In the genomic region with DNA sequence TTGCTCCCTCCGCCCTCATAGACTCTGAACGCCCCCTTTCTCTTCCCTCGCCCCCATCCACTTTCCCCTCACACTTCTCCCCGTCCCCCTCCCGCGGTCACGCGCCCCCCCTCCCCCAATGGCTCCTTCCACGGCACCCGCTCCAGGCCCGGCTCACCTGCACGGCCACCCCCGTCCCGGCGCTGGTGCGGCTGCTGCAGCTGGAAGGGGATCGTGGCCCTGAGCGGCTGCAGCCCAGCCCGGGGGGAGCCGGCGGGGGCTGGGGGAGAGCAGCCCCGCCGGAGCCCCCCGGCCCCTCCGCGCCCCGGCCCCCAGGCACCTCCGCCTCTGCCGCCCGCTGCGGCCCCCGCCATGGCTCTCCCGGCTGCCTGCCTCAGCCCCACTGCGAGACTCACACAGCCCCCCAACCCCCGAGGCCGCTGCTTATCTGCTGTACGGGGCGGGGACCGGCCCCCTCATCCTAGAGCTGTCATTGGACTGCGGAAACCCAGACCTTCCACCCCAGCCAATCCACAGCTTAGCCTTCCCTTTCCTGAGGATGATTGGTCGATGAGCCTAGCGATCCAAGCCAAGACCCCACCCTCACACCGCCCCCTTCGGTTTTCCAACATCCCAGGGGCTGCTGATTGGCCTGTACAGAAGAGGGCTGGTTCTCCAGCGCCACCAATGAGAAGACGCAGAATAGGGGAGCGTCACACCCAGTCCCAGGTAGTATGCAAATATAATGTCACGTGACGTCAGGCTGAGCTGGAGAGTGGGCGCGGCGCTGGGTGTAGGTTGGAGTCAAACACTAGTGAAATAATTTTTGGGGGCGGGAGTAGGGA, we compare ENCODE assay signal across 8 cellular contexts. TPM values are rescaled to one million over a fixed set of nuclear protein-coding genes. Genes with fewer than 3 reads are reported as not detected.
DNase-seq lines count a peak whose midpoint lies in the region; ATAC-seq, FAIRE-seq and TF ChIP-seq lines count a peak whose summit lies in the region.

A gene with protein sequence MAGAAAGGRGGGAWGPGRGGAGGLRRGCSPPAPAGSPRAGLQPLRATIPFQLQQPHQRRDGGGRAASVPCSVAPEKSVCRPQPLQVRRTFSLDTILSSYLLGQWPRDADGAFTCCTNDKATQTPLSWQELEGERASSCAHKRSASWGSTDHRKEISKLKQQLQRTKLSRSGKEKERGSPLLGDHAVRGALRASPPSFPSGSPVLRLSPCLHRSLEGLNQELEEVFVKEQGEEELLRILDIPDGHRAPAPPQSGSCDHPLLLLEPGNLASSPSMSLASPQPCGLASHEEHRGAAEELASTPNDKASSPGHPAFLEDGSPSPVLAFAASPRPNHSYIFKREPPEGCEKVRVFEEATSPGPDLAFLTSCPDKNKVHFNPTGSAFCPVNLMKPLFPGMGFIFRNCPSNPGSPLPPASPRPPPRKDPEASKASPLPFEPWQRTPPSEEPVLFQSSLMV (minus strand): TSS at position 397 of the 824 bp plus-strand sequence. CDS start 44 bp downstream, at position 353.

- H3K27ac ChIP-seq in SU-DHL-6 (ENCODE audit: low read depth, low read length) (no peak within 1 kb of the TSS), pancreas (peak within 1 kb of the TSS; percentile 37 to 68 (median 66)), tibial nerve (peak within 1 kb of the TSS; percentile 23 to 86 (median 57))

- peak within 1 kb of the TSS; percentile 49 for H3K9ac ChIP-seq in SU-DHL-6 (ENCODE audit: low read length)

- H3K27me3 Mint-ChIP-seq in activated naive CD8-positive, alpha-beta T cell treated with anti-CD3 and anti-CD28 coated beads for 36 hours = no peaks in the 10 kb centered on the region

- no peaks in the 10 kb centered on the region for H3K9me3 Mint-ChIP-seq in activated naive CD8-positive, alpha-beta T cell treated with anti-CD3 and anti-CD28 coated beads for 36 hours

- intact Hi-C loops in Right ventricle myocardium superior (cut with DNase I) = no loop called here
- intact Hi-C loops in pancreas (cut with DNase I) = loop anchor here in 1 of 3 donors (10.0 kb wide), 1 partner anchor 49 kb away; no protein-coding TSS in a partner anchor

- H3K9me3 ChIP-seq in SU-DHL-6 (ENCODE audit: insufficient read depth, low read length) (no peaks in the 10 kb centered on the region), pancreas (no peaks in the 10 kb centered on the region), tibial nerve (no peaks in the 10 kb centered on the region)

- peak; percentile 94 for ATAC-seq in HG02759 (IDR thresholded peaks at IDR 0.05; ENCODE audit: unreplicated experiment)
- peak; percentile 97 for ATAC-seq in Right ventricle myocardium superior (ENCODE audit: poor library complexity)
- peak; percentile 92 to 97 (median 94) for ATAC-seq in pancreas

- TF ChIP-seq POLR2A in tibial nerve (IDR thresholded peaks at IDR 0.05) = peak in 1 of 2 donors; percentile 43

- peak within 1 kb of the TSS; percentile 54 for H3K4me2 ChIP-seq in SU-DHL-6 (ENCODE audit: low read depth, low read length, poor library complexity, severe bottlenecking)

- peak within 1 kb of the TSS; percentile 96 for H3K4me3 Mint-ChIP-seq in activated naive CD8-positive, alpha-beta T cell treated with anti-CD3 and anti-CD28 coated beads for 36 hours

- H3K36me3 Mint-ChIP-seq in activated naive CD8-positive, alpha-beta T cell treated with anti-CD3 and anti-CD28 coated beads for 36 hours = peaks cover 3% of the 10 kb centered on the region

- peak; percentile 96 for FAIRE-seq in pancreas (lab: Jason Lieb, UNC)

- H3K4me1 ChIP-seq in pancreas = peaks cover 0 to 14% (median 4%) of the 10 kb centered on the region in 3 donors
- peaks cover 0 to 21% (median 15%) of the 10 kb centered on the region in 4 donors for H3K4me1 ChIP-seq in tibial nerve

- H3K27me3 ChIP-seq in SU-DHL-6 (ENCODE audit: low read length) (no peaks in the 10 kb centered on the region), pancreas (no peaks in the 10 kb centered on the region), tibial nerve (no peaks in the 10 kb centered on the region)

- no peaks in the 10 kb centered on the region for H3K9me2 ChIP-seq in SU-DHL-6 (replicated peaks; ENCODE audit: insufficient read depth, low read length)

- H3K27ac Mint-ChIP-seq in activated naive CD8-positive, alpha-beta T cell treated with anti-CD3 and anti-CD28 coated beads for 36 hours = peak within 1 kb of the TSS; percentile 91

- no peaks in the 10 kb centered on the region for H3K36me3 ChIP-seq in SU-DHL-6 (ENCODE audit: low read length)
- no peaks in the 10 kb centered on the region for H3K36me3 ChIP-seq in pancreas
- H3K36me3 ChIP-seq in tibial nerve = no peaks in the 10 kb centered on the region

- no peaks in the 10 kb centered on the region for H3F3A ChIP-seq in SU-DHL-6 (ENCODE audit: insufficient read depth)

- H3K4me3 ChIP-seq in GM12865 (ENCODE audit: low read depth, low read length) = peak within 1 kb of the TSS; percentile 85
- peak within 1 kb of the TSS; percentile 43 for H3K4me3 ChIP-seq in SU-DHL-6 (ENCODE audit: insufficient read depth, low read length, poor library complexity, severe bottlenecking)
- H3K4me3 ChIP-seq in pancreas = peak within 1 kb of the TSS; percentile 53 to 76 (median 72)
- peak within 1 kb of the TSS; percentile 66 to 95 (median 75) for H3K4me3 ChIP-seq in tibial nerve

- peak; percentile 99 for DNase-seq in GM12865 (ENCODE audit: low read depth)
- peak; percentile 97 to 99 (median 98) for DNase-seq in NCI-H1417 (lab: John Stamatoyannopoulos, UW)
- peak; percentile 95 for DNase-seq in activated naive CD8-positive, alpha-beta T cell treated with anti-CD3 and anti-CD28 coated beads for 36 hours
- peak; percentile 96 for DNase-seq in Right ventricle myocardium superior
- peak; percentile 89 to 99 (median 97) for DNase-seq in pancreas
- peak; percentile 84 to 91 for DNase-seq in tibial nerve (ENCODE audit: low spot score in 2 of 2)

- H2AFZ ChIP-seq in SU-DHL-6 (ENCODE audit: low read depth, low read length, severe bottlenecking) = peak within 1 kb of the TSS; percentile 63

- TF ChIP-seq CTCF in GM12865 (IDR thresholded peaks at IDR 0.05; ENCODE audit: insufficient read depth, low read depth, low read length, missing control alignments) (no peak), SU-DHL-6 (IDR thresholded peaks at IDR 0.05; ENCODE audit: insufficient read depth, low read length, poor library complexity, severe bottlenecking) (no peak), pancreas (IDR thresholded peaks at IDR 0.05) (no peak), tibial nerve (IDR thresholded peaks at IDR 0.05) (no peak)

- no peaks in the 10 kb centered on the region for H4K20me1 ChIP-seq in SU-DHL-6 (ENCODE audit: low read depth, low read length)

- TF ChIP-seq EP300 in tibial nerve (IDR thresholded peaks at IDR 0.05) = peak in 1 of 2 donors; percentile 53

- WGBS in pancreas, 2 donors = 0 to 1% methylated on average over 44 to 53 of the region's 53 CpGs
- 0 to 2% methylated on average over 28 to 34 of the region's 53 CpGs for WGBS in tibial nerve, 2 donors

- no peaks in the 10 kb centered on the region for H3K79me2 ChIP-seq in SU-DHL-6 (ENCODE audit: insufficient read depth, low read length)

- peaks cover 44% of the 10 kb centered on the region for H3K4me1 Mint-ChIP-seq in activated naive CD8-positive, alpha-beta T cell treated with anti-CD3 and anti-CD28 coated beads for 36 hours

RNA-seq across cellular contexts. Expression of the gene that starts here (rescaled TPM):
- total RNA-seq in activated naive CD8-positive, alpha-beta T cell treated with anti-CD3 and anti-CD28 coated beads for 36 hours = 10 to 100 TPM; 16.2 to 16.4 TPM
- total RNA-seq in Right ventricle myocardium superior (9.5 TPM), pancreas (10 to 100 TPM in 2 of 6 donors, 1 to 10 TPM in 4; 5.5 to 14.8 (median 8.5) TPM), tibial nerve (10 to 100 TPM; 12.9 to 23.1 (median 18.3) TPM)
- 10 to 100 TPM in 1 of 2 donors, 1 to 10 TPM in 1; 5.3 to 12.3 TPM for polyA plus RNA-seq in pancreas
